Comparison of ENCODE assay signal across 1 cellular context in the genomic region with DNA sequence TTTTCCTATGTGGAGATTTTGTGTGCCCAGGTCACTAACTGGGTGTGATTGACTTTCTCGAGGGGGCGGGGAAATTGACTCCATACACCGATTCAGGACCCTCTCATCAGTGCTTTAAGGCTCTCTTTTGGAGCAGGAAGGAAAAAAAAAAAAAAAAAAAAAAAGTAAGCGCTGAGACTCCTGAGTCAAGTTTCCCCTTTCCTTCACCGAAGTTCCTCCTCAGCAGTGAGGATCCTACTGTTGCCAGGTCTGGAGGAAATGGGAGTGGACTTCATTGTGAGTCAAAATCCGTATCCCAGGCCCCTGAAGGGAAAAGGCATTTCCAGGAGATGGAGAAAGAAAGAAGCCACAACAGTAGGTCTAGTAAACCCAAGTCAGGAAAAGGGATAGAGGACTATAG.
TF ChIP-seq lines count a peak whose summit lies in the region.

No MANE protein-coding gene starts in this region.

TF ChIP-seq in endothelial cell of umbilical vein, 7 proteins besides CTCF, POLR2A, EP300 and RAD21 (continued from another document):
- TF ChIP-seq GATA2 (IDR thresholded peaks at IDR 0.05; ENCODE audit: insufficient read depth, insufficient read length, low read depth, low read length) (peak; percentile 42), FOS (IDR thresholded peaks at IDR 0.05; ENCODE audit: borderline replicate concordance, insufficient read depth, low read length) (peak; percentile 74), MYC (IDR thresholded peaks at IDR 0.05; ENCODE audit: low read depth, low read length) (no peak), POLR2AphosphoS5 (IDR thresholded peaks at IDR 0.05; ENCODE audit: insufficient read depth, low read depth, low read length) (peak; percentile 44), JUN (IDR thresholded peaks at IDR 0.05; ENCODE audit: borderline replicate concordance, insufficient read depth, insufficient read length, low read depth) (peak; percentile 49)
- TF ChIP-seq, protein P1, sequence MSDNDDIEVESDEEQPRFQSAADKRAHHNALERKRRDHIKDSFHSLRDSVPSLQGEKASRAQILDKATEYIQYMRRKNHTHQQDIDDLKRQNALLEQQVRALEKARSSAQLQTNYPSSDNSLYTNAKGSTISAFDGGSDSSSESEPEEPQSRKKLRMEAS (IDR thresholded peaks at IDR 0.05; ENCODE audit: insufficient read depth, insufficient read length): no peak
